ENCODE assay signal across 14 cellular contexts in the genomic region with DNA sequence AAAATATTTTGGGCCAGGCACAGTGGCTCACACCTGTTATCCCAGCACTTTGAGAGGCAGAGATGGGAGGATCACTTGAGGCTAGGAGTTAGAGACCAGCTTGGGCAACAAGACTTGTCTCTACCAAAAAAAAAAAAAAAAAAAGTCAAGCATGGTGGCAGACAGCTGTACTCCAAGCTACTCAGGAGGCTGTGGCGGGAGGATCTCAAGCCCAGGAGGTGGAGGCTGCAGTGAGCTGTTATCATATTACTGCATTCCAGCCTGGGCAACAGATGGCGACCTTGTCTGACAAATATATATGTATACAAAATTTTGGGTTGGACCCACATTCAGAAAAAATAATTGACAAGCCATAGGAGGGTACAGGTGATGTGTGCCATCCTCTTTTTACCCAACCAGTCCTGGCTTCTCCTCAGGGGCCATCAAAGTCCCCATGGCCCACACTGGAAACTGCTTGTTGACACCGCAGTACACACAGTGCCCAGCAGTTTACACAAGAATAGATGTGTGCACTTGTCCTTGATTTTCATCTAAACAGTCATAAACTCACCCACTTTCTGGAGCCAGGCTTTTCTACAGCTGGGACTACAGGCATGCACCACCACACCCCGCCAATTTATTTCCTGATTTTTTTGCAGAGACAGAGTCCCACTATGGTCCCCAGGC. TPM values are rescaled to one million over a fixed set of nuclear protein-coding genes. Genes with fewer than 3 reads are reported as not detected.
DNase-seq lines count a peak whose midpoint lies in the region; ATAC-seq, FAIRE-seq and TF ChIP-seq lines count a peak whose summit lies in the region.
"Had no signal": no experiment of that assay in that cellular context is flagged by ENCODE, and none has a peak within 500 bp of the region (broad histone marks: within the 10 kb centered on the region; RNA-seq: fewer than 3 reads in every experiment).

No MANE protein-coding gene starts in this region.

- WGBS in K562 (ENCODE audit: insufficient coverage, low coverage, missing lambda C conversion rate), result 82% methylated on average over 4 of the region's 4 CpGs

- CTCF ChIA-PET in CD4-positive, alpha-beta memory T cell (lab: Charles Lee; ENCODE audit: partially characterized antibody), result interaction anchor here (0.7 kb wide), 1 partner anchor 64 kb away, joined by 3 read pairs; no protein-coding TSS in a partner anchor
- CTCF ChIA-PET in HEK293 (lab: Yijun Ruan, JAX) (interaction anchor here (1.1 kb wide), 2 partner anchors 8 to 41 kb away, joined by 3 to 4 read pairs; no protein-coding TSS in a partner anchor), K562 (lab: Yijun Ruan, JAX; ENCODE audit: low intra/inter-chr PET ratio) (interaction anchor here (0.6 kb wide), 1 partner anchor 218 kb away, joined by 3 read pairs; no protein-coding TSS in a partner anchor)

- H3K27me3 ChIP-seq in CD4-positive, alpha-beta memory T cell (ENCODE audit: insufficient read depth, low read length), result no peaks in the 10 kb centered on the region
- no peaks in the 10 kb centered on the region for H3K27me3 ChIP-seq in K562 (ENCODE audit: control insufficient read depth in 2 of 2, insufficient read depth in 2 of 2, low read length in 2 of 2)

- no peaks in the 10 kb centered on the region for H3K27me3 Mint-ChIP-seq in CD4-positive, alpha-beta memory T cell
- H3K27me3 Mint-ChIP-seq in naive thymus-derived CD8-positive, alpha-beta T cell, result no peaks in the 10 kb centered on the region
- H3K27me3 Mint-ChIP-seq: dendritic cell treated with granulocyte-macrophage colony-stimulating factor and Interleukin-4, amounts not matched to agents 40 ng/mL and 50 ng/mL, for 4 days had no signal

- TF ChIP-seq CTCF in HEK293 (tag by site-specific recombination; IDR thresholded peaks at IDR 0.05) (0 out of 2 replicates have a peak, but pooled peaks have one; percentile 6), K562 (IDR thresholded peaks at IDR 0.05 in 2 of 3, conservative IDR thresholded peaks at IDR 0.05 in 1 of 3; ENCODE audit: insufficient read depth in 2 of 3, low read depth in 1 of 3, low read length in 3 of 3) (no peak)

- in situ Hi-C loops in K562 (cut with MboI), result no loop called here

- no TSS peak for BruUV-seq in K562 (replicated peaks; lab: Mats Ljungman, UMichigan)

- H3K27ac Mint-ChIP-seq in CD4-positive, alpha-beta memory T cell, result peak overlapping the region; percentile 25 to 91 (median 61)
- H3K27ac Mint-ChIP-seq in naive thymus-derived CD8-positive, alpha-beta T cell, result peak overlapping the region in 9 of 10 donors; percentile 27 to 82 (median 66)

- peak overlapping the region in 1 of 2 experiments; percentile 100; a peak in 1 of 4 replicates for H3K9ac ChIP-seq in K562 (ENCODE audit: insufficient read depth in 1 of 2, low read depth in 2 of 2, low read length in 2 of 2)

- H4K20me1 ChIP-seq in K562 (replicated peaks; ENCODE audit: control insufficient read depth, insufficient read depth, low read length), result peaks cover 10% of the 10 kb centered on the region; the same call in 1 of the 2 replicates

- H3K27ac ChIP-seq in CD4-positive, alpha-beta memory T cell (ENCODE audit: low read depth, low read length), result no peak overlapping the region
- H3K27ac ChIP-seq in HEK293 (ENCODE audit: extremely low read depth, low read depth, low read length) (no peak overlapping the region), K562 (ENCODE audit: extremely low read depth, low read depth, low read length) (no peak overlapping the region)

- H3K4me2 ChIP-seq in K562 (ENCODE audit: insufficient read depth, low read length), result 0 out of 2 replicates have a peak overlapping the region, but pooled peaks have one; percentile 100

- peaks cover 49% of the 10 kb centered on the region for H3K79me2 ChIP-seq in K562 (ENCODE audit: control insufficient read depth, insufficient read depth, low read length)

- DNase-seq in CD4-positive, alpha-beta memory T cell, result no peak
- DNase-seq in K562 (ENCODE audit: extremely low read depth in 1 of 4, low spot score in 3 of 4) (no peak), SW480 (ENCODE audit: low spot score) (no peak), C1 segment of cervical spinal cord (lab: John Stamatoyannopoulos, UW) (no peak), inferior parietal cortex (ENCODE audit: extremely low spot score) (no peak)
- no peak for DNase-seq in naive thymus-derived CD8-positive, alpha-beta T cell
- DNase-seq: activated effector memory CD4-positive, alpha-beta T cell treated with anti-CD3 and anti-CD28 coated beads, Interleukin-2, amount 50 U/mL, for 16 hours; DMS79 treated with DMSO at 0.1 percent for 48 hours; Kasumi-1; NCI-H2171 treated with DMSO at 0.1 percent for 48 hours had no signal

- no peak for TF ChIP-seq EP300 in K562 (IDR thresholded peaks at IDR 0.05; ENCODE audit: low read length)

- POLR2A ChIA-PET in CD4-positive, alpha-beta memory T cell (lab: Charles Lee; ENCODE audit: partially characterized antibody), result no interaction called here
- POLR2A ChIA-PET in HEK293 (lab: Yijun Ruan, JAX), result interaction anchor here (0.6 to 1.7 kb wide), 3 partner anchors 8 to 22 kb away, joined by 3 to 7 read pairs (median 3); no protein-coding TSS in a partner anchor
- POLR2A ChIA-PET in K562 (lab: Yijun Ruan, JAX), result interaction anchor here (0.6 to 1.3 kb wide), 2 partner anchors 9 to 35 kb away, joined by 3 to 4 read pairs; no protein-coding TSS in a partner anchor
- POLR2A ChIA-PET in naive thymus-derived CD8-positive, alpha-beta T cell (lab: Charles Lee), result no interaction called here

- peaks cover 47% of the 10 kb centered on the region for H3K4me1 ChIP-seq in CD4-positive, alpha-beta memory T cell (ENCODE audit: insufficient read depth, low read length)
- H3K4me1 ChIP-seq in HEK293 (ENCODE audit: control insufficient read depth, insufficient read depth, low read length) (peaks cover 2% of the 10 kb centered on the region; the same call in 1 of the 2 replicates), K562 (replicated peaks in 1 of 2; ENCODE audit: control insufficient read depth in 2 of 2, insufficient read depth in 2 of 2, low read length in 2 of 2) (peaks cover 21 to 45% of the 10 kb centered on the region in 2 experiments)

- no peak overlapping the region for H2AFZ ChIP-seq in K562 (ENCODE audit: low read depth, low read length)

- no peak for FAIRE-seq in K562 (lab: Jason Lieb, UNC)
- FAIRE-seq: TTC549 had no signal

- H3K9me3 ChIP-seq in CD4-positive, alpha-beta memory T cell (ENCODE audit: control insufficient read depth in 1 of 2, low read length in 2 of 2), result no peaks in the 10 kb centered on the region
- H3K9me3 ChIP-seq in HEK293 (ENCODE audit: control insufficient read depth, insufficient read depth, low read depth, low read length) (no peaks in the 10 kb centered on the region), K562 (replicated peaks; ENCODE audit: control insufficient read depth, insufficient read depth, low read depth, low read length) (no peaks in the 10 kb centered on the region)

- peaks cover 4% of the 10 kb centered on the region for H3K9me1 ChIP-seq in K562 (ENCODE audit: control insufficient read depth, insufficient read depth, low read length)

- H3K4me3 Mint-ChIP-seq in CD4-positive, alpha-beta memory T cell, result peak overlapping the region in 7 of 8 donors; percentile 44 to 93 (median 62)
- peak overlapping the region; percentile 38 to 100 (median 97) for H3K4me3 Mint-ChIP-seq in naive thymus-derived CD8-positive, alpha-beta T cell
- H3K4me3 Mint-ChIP-seq: dendritic cell treated with granulocyte-macrophage colony-stimulating factor and Interleukin-4, amounts not matched to agents 40 ng/mL and 50 ng/mL, for 4 days had no signal

- H3K9me3 Mint-ChIP-seq in CD4-positive, alpha-beta memory T cell, result no peaks in the 10 kb centered on the region
- H3K9me3 Mint-ChIP-seq in naive thymus-derived CD8-positive, alpha-beta T cell, result no peaks in the 10 kb centered on the region
- H3K9me3 Mint-ChIP-seq: dendritic cell treated with granulocyte-macrophage colony-stimulating factor and Interleukin-4, amounts not matched to agents 40 ng/mL and 50 ng/mL, for 4 days had no signal

- no peak for TF ChIP-seq POLR2A in K562 (conservative IDR thresholded peaks at IDR 0.05)

- no peak for ATAC-seq in K562
- ATAC-seq in naive thymus-derived CD8-positive, alpha-beta T cell, result no peak

- H3K36me3 Mint-ChIP-seq in CD4-positive, alpha-beta memory T cell, result peaks cover 20 to 65% of the 10 kb centered on the region in 2 donors
- H3K36me3 Mint-ChIP-seq in naive thymus-derived CD8-positive, alpha-beta T cell, result peaks cover 0 to 59% (median 2%) of the 10 kb centered on the region in 3 donors

- intact Hi-C loops in CD4-positive, alpha-beta memory T cell (cut with micrococcal nuclease), result no loop called here
- intact Hi-C loops in K562 (cut with micrococcal nuclease), result no loop called here

- TF ChIP-seq RAD21 in K562 (CRISPR knock-in tag; conservative IDR thresholded peaks at IDR 0.05 in 1 of 2, IDR thresholded peaks at IDR 0.05 in 1 of 2), result no peak

- H3K4me3 ChIP-seq in CD4-positive, alpha-beta memory T cell (ENCODE audit: low read length in 2 of 2), result no peak overlapping the region
- H3K4me3 ChIP-seq in HEK293 (ENCODE audit: low read depth, low read length) (no peak overlapping the region), K562 (no peak overlapping the region)

- peaks cover 32% of the 10 kb centered on the region for H3K36me3 ChIP-seq in CD4-positive, alpha-beta memory T cell (ENCODE audit: insufficient read depth, low read length)
- peaks cover 0 to 59% of the 10 kb centered on the region in 2 experiments; a peak in 1 of 3 replicates for H3K36me3 ChIP-seq in HEK293 (ENCODE audit: control insufficient read depth in 2 of 2, insufficient read depth in 1 of 2, low read length in 2 of 2)
- H3K36me3 ChIP-seq in K562 (ENCODE audit: control insufficient read depth, insufficient read depth, low read length), result peaks cover 68% of the 10 kb centered on the region; the same call in 2 of the 3 replicates

- H3K4me1 Mint-ChIP-seq in CD4-positive, alpha-beta memory T cell, result peaks cover 31 to 67% (median 46%) of the 10 kb centered on the region in 4 donors
- H3K4me1 Mint-ChIP-seq in naive thymus-derived CD8-positive, alpha-beta T cell, result peaks cover 41 to 63% (median 52%) of the 10 kb centered on the region in 4 donors

RNA-seq across cellular contexts. Expression of a gene that starts 1.7 kb away (rescaled TPM):
- 10 to 100 TPM; 46.5 to 51.0 TPM for total RNA-seq in CD4-positive, alpha-beta memory T cell
- polyA plus RNA-seq in CD4-positive, alpha-beta memory T cell, result 10 to 100 TPM; 25.4 to 30.4 TPM
- 47.2 and 114 TPM in 2 replicates for total RNA-seq in K562 (2011; cell fraction: chromatin; rRNA removed; ENCODE audit: low replicate concordance)
- 82.2 and 90.6 TPM in 2 replicates for total RNA-seq in K562 (2011; cell fraction: nucleolus; rRNA removed)
- 50.4 and 59.2 TPM in 2 replicates for total RNA-seq in K562 (2011; cell fraction: nucleoplasm; rRNA removed)
- 35.0 and 38.1 TPM in 2 replicates for total RNA-seq in K562 (2014; rRNA removed)
- total RNA-seq in K562 (2014; rRNA removed; fragmentation: Illumina TruSeq; extraction: Trizol), result 15.2 and 16.8 TPM in 2 replicates
- 23.6 and 24.4 TPM in 2 replicates for total RNA-seq in K562 (2015; rRNA removed; fragmentation: Illumina TruSeq; extraction: Trizol)
- 33.5 and 37.9 TPM in 2 replicates for total RNA-seq in K562 (2021)
- polyA plus RNA-seq in K562 (2011; rRNA removed), result 14.0 and 14.1 TPM in 2 replicates
- 14.0 and 32.8 TPM in 2 replicates for polyA plus RNA-seq in K562 (2011; cell fraction: cytosol; rRNA removed)
- polyA plus RNA-seq in K562 (2011; cell fraction: nucleus; rRNA removed), result 17.8 and 25.2 TPM in 2 replicates
- polyA plus RNA-seq in K562 (2012), result 22.3 and 36.1 TPM in 2 replicates
- polyA plus RNA-seq in K562 (2014; fragmentation: Illumina TruSeq; extraction: Trizol), result 24.9 and 28.4 TPM in 2 replicates
- polyA plus RNA-seq in K562 (2014; fragmentation: Nextera tagmentation; extraction: Ambion mirVana), result 1 to 10 TPM; 2.2 to 2.4 TPM
- 27.7 and 28.3 TPM in 2 replicates for polyA plus RNA-seq in K562 (2014; rRNA removed)
- polyA minus RNA-seq in K562 (2011; rRNA and poly(A)+ RNA removed), result 11.9 and 18.9 TPM in 2 replicates
- 22.0 and 22.2 TPM in 2 replicates for polyA minus RNA-seq in K562 (2011; cell fraction: cytosol; rRNA and poly(A)+ RNA removed)
- 44.2 and 45.3 TPM in 2 replicates for polyA minus RNA-seq in K562 (2011; cell fraction: nucleus; rRNA and poly(A)+ RNA removed)
- total RNA-seq in naive thymus-derived CD8-positive, alpha-beta T cell, result 10 to 100 TPM; 56.7 to 62.7 TPM
- 10 to 100 TPM; 21.1 to 31.2 (median 31.2) TPM for polyA plus RNA-seq in naive thymus-derived CD8-positive, alpha-beta T cell

RNA-seq across cellular contexts. Expression of a gene that starts 2.8 kb away (rescaled TPM):
- 10 to 100 TPM; 72.7 to 75.0 TPM for total RNA-seq in CD4-positive, alpha-beta memory T cell
- polyA plus RNA-seq in CD4-positive, alpha-beta memory T cell, result 100 to 1,000 TPM; 128 to 150 TPM
- 10.4 and 40.1 TPM in 2 replicates for total RNA-seq in K562 (2011; cell fraction: chromatin; rRNA removed; ENCODE audit: low replicate concordance)
- total RNA-seq in K562 (2011; cell fraction: nucleolus; rRNA removed), result 65.7 and 75.7 TPM in 2 replicates
- 39.2 and 45.6 TPM in 2 replicates for total RNA-seq in K562 (2011; cell fraction: nucleoplasm; rRNA removed)
- total RNA-seq in K562 (2014; rRNA removed) (147 and 189 TPM in 2 replicates), K562 (2014; rRNA removed; fragmentation: Illumina TruSeq; extraction: Trizol) (57.6 and 86.8 TPM in 2 replicates), K562 (2015; rRNA removed; fragmentation: Illumina TruSeq; extraction: Trizol) (104 and 111 TPM in 2 replicates), K562 (2021) (99.4 and 104 TPM in 2 replicates)
- polyA plus RNA-seq in K562 (2011; rRNA removed) (146 and 161 TPM in 2 replicates), K562 (2014; fragmentation: Illumina TruSeq; extraction: Trizol) (113 and 154 TPM in 2 replicates), K562 (2014; fragmentation: Nextera tagmentation; extraction: Ambion mirVana) (100 to 1,000 TPM; 104 to 122 TPM), K562 (2014; rRNA removed) (182 and 250 TPM in 2 replicates)
- polyA plus RNA-seq in K562 (2011; cell fraction: cytosol; rRNA removed), result 295 and 471 TPM in 2 replicates
- 117 and 133 TPM in 2 replicates for polyA plus RNA-seq in K562 (2011; cell fraction: nucleus; rRNA removed)
- 198 and 206 TPM in 2 replicates for polyA plus RNA-seq in K562 (2012)
- 67.2 and 95.6 TPM in 2 replicates for polyA minus RNA-seq in K562 (2011; rRNA and poly(A)+ RNA removed)
- polyA minus RNA-seq in K562 (2011; cell fraction: cytosol; rRNA and poly(A)+ RNA removed), result 68.9 and 80.4 TPM in 2 replicates
- 16.6 and 19.4 TPM in 2 replicates for polyA minus RNA-seq in K562 (2011; cell fraction: nucleus; rRNA and poly(A)+ RNA removed)
- 10 to 100 TPM; 57.6 to 64.4 TPM for total RNA-seq in naive thymus-derived CD8-positive, alpha-beta T cell
- polyA plus RNA-seq in naive thymus-derived CD8-positive, alpha-beta T cell, result 100 to 1,000 TPM in 1 of 3 donors, 10 to 100 TPM in 2; 86.1 to 110 (median 91.3) TPM

RNA-seq across cellular contexts. Expression of a gene that starts 11.7 kb away (rescaled TPM):
- total RNA-seq in CD4-positive, alpha-beta memory T cell, result under 1 TPM; 0.29 to 0.58 TPM
- not detected for polyA plus RNA-seq in CD4-positive, alpha-beta memory T cell
- total RNA-seq in K562 (2011; cell fraction: chromatin; rRNA removed; ENCODE audit: low replicate concordance), result not detected in 2 replicates
- total RNA-seq in K562 (2011; cell fraction: nucleolus; rRNA removed), result 0.79 and 1.2 TPM in 2 replicates
- 0.44 TPM in 1 of 2 replicates, not detected in the other for total RNA-seq in K562 (2011; cell fraction: nucleoplasm; rRNA removed)
- 0.09 and 0.12 TPM in 2 replicates for total RNA-seq in K562 (2014; rRNA removed)
- not detected in 2 replicates for total RNA-seq in K562 (2014; rRNA removed; fragmentation: Illumina TruSeq; extraction: Trizol)
- total RNA-seq in K562 (2015; rRNA removed; fragmentation: Illumina TruSeq; extraction: Trizol), result not detected in 2 replicates
- total RNA-seq in K562 (2021), result 0.13 and 0.16 TPM in 2 replicates
- polyA plus RNA-seq in K562 (2011; rRNA removed), result 0.05 and 0.20 TPM in 2 replicates
- polyA plus RNA-seq in K562 (2011; cell fraction: cytosol; rRNA removed), result 0.28 and 0.65 TPM in 2 replicates
- 0.20 and 0.71 TPM in 2 replicates for polyA plus RNA-seq in K562 (2011; cell fraction: nucleus; rRNA removed)
- polyA plus RNA-seq in K562 (2012), result 0.12 and 1.1 TPM in 2 replicates
- not detected in 2 replicates for polyA plus RNA-seq in K562 (2014; fragmentation: Illumina TruSeq; extraction: Trizol)
- not detected for polyA plus RNA-seq in K562 (2014; fragmentation: Nextera tagmentation; extraction: Ambion mirVana)
- polyA plus RNA-seq in K562 (2014; rRNA removed), result 0.12 TPM in 1 of 2 replicates, not detected in the other
- 0.14 TPM in 1 of 2 replicates, not detected in the other for polyA minus RNA-seq in K562 (2011; rRNA and poly(A)+ RNA removed)
- 0.95 TPM in 1 of 2 replicates, not detected in the other for polyA minus RNA-seq in K562 (2011; cell fraction: cytosol; rRNA and poly(A)+ RNA removed)
- 0.22 TPM in 1 of 2 replicates, not detected in the other for polyA minus RNA-seq in K562 (2011; cell fraction: nucleus; rRNA and poly(A)+ RNA removed)
- total RNA-seq in naive thymus-derived CD8-positive, alpha-beta T cell, result under 1 TPM in 1 of 2 experiments, not detected in 1; 0.55 TPM
- not detected for polyA plus RNA-seq in naive thymus-derived CD8-positive, alpha-beta T cell

RNA-seq across cellular contexts. Expression of a gene that starts 18.3 kb away (rescaled TPM):
- not detected for total RNA-seq in CD4-positive, alpha-beta memory T cell
- polyA plus RNA-seq in CD4-positive, alpha-beta memory T cell, result not detected
- total RNA-seq in K562 (2011; cell fraction: chromatin; rRNA removed; ENCODE audit: low replicate concordance), result not detected in 2 replicates
- not detected in 2 replicates for total RNA-seq in K562 (2011; cell fraction: nucleolus; rRNA removed)
- total RNA-seq in K562 (2011; cell fraction: nucleoplasm; rRNA removed), result not detected in 2 replicates
- total RNA-seq in K562 (2014; rRNA removed), result not detected in 2 replicates
- not detected in 2 replicates for total RNA-seq in K562 (2014; rRNA removed; fragmentation: Illumina TruSeq; extraction: Trizol)
- total RNA-seq in K562 (2015; rRNA removed; fragmentation: Illumina TruSeq; extraction: Trizol), result not detected in 2 replicates
- total RNA-seq in K562 (2021), result not detected in 2 replicates
- not detected in 2 replicates for polyA plus RNA-seq in K562 (2011; rRNA removed)
- not detected in 2 replicates for polyA plus RNA-seq in K562 (2011; cell fraction: cytosol; rRNA removed)
- polyA plus RNA-seq in K562 (2011; cell fraction: nucleus; rRNA removed), result not detected in 2 replicates
- not detected in 2 replicates for polyA plus RNA-seq in K562 (2012)
- not detected in 2 replicates for polyA plus RNA-seq in K562 (2014; fragmentation: Illumina TruSeq; extraction: Trizol)
- polyA plus RNA-seq in K562 (2014; fragmentation: Nextera tagmentation; extraction: Ambion mirVana), result not detected
- polyA plus RNA-seq in K562 (2014; rRNA removed), result not detected in 2 replicates
- not detected in 2 replicates for polyA minus RNA-seq in K562 (2011; rRNA and poly(A)+ RNA removed)
- not detected in 2 replicates for polyA minus RNA-seq in K562 (2011; cell fraction: cytosol; rRNA and poly(A)+ RNA removed)
- not detected in 2 replicates for polyA minus RNA-seq in K562 (2011; cell fraction: nucleus; rRNA and poly(A)+ RNA removed)
- total RNA-seq in naive thymus-derived CD8-positive, alpha-beta T cell, result not detected
- polyA plus RNA-seq in naive thymus-derived CD8-positive, alpha-beta T cell, result not detected
- total RNA-seq: mononuclear cell had no signal

RNA-seq across cellular contexts. Expression of a gene that starts 24.0 kb away (rescaled TPM):
- under 1 TPM; 0.32 to 0.61 TPM for total RNA-seq in CD4-positive, alpha-beta memory T cell
- not detected for polyA plus RNA-seq in CD4-positive, alpha-beta memory T cell
- total RNA-seq in K562 (2011; cell fraction: chromatin; rRNA removed; ENCODE audit: low replicate concordance), result 3.7 and 10.0 TPM in 2 replicates
- total RNA-seq in K562 (2011; cell fraction: nucleolus; rRNA removed), result 6.3 and 12.5 TPM in 2 replicates
- total RNA-seq in K562 (2011; cell fraction: nucleoplasm; rRNA removed), result 4.3 and 6.3 TPM in 2 replicates
- total RNA-seq in K562 (2014; rRNA removed) (0.68 and 2.0 TPM in 2 replicates), K562 (2014; rRNA removed; fragmentation: Illumina TruSeq; extraction: Trizol) (0.61 and 0.65 TPM in 2 replicates), K562 (2015; rRNA removed; fragmentation: Illumina TruSeq; extraction: Trizol) (1.0 and 1.7 TPM in 2 replicates), K562 (2021) (2.2 and 2.8 TPM in 2 replicates)
- polyA plus RNA-seq in K562 (2011; rRNA removed) (0.60 and 4.4 TPM in 2 replicates), K562 (2014; fragmentation: Illumina TruSeq; extraction: Trizol) (0.98 and 1.2 TPM in 2 replicates), K562 (2014; fragmentation: Nextera tagmentation; extraction: Ambion mirVana) (under 1 TPM; 0.06 TPM), K562 (2014; rRNA removed) (1.3 and 3.1 TPM in 2 replicates)
- polyA plus RNA-seq in K562 (2011; cell fraction: cytosol; rRNA removed), result 0.57 and 2.3 TPM in 2 replicates
- 8.2 and 24.8 TPM in 2 replicates for polyA plus RNA-seq in K562 (2011; cell fraction: nucleus; rRNA removed)
- 1.2 and 3.3 TPM in 2 replicates for polyA plus RNA-seq in K562 (2012)
- 1.1 and 2.1 TPM in 2 replicates for polyA minus RNA-seq in K562 (2011; rRNA and poly(A)+ RNA removed)
- 2.2 TPM in 1 of 2 replicates, not detected in the other for polyA minus RNA-seq in K562 (2011; cell fraction: cytosol; rRNA and poly(A)+ RNA removed)
- polyA minus RNA-seq in K562 (2011; cell fraction: nucleus; rRNA and poly(A)+ RNA removed), result 3.6 and 18.4 TPM in 2 replicates
- total RNA-seq in naive thymus-derived CD8-positive, alpha-beta T cell, result under 1 TPM; 0.10 to 0.16 TPM
- not detected for polyA plus RNA-seq in naive thymus-derived CD8-positive, alpha-beta T cell

Comparison
In these comparisons a context has a peak if more than half of its experiments do, and no peak if none do; other contexts are left out.
1. POLR2A ChIA-PET loops: an anchor here in HEK293 (0.6 to 1.7 kb wide) and K562 (0.6 to 1.3 kb wide); none called in CD4-positive, alpha-beta memory T cell and naive thymus-derived CD8-positive, alpha-beta T cell.